ENCODE assay signal across 16 cellular contexts in the genomic region with DNA sequence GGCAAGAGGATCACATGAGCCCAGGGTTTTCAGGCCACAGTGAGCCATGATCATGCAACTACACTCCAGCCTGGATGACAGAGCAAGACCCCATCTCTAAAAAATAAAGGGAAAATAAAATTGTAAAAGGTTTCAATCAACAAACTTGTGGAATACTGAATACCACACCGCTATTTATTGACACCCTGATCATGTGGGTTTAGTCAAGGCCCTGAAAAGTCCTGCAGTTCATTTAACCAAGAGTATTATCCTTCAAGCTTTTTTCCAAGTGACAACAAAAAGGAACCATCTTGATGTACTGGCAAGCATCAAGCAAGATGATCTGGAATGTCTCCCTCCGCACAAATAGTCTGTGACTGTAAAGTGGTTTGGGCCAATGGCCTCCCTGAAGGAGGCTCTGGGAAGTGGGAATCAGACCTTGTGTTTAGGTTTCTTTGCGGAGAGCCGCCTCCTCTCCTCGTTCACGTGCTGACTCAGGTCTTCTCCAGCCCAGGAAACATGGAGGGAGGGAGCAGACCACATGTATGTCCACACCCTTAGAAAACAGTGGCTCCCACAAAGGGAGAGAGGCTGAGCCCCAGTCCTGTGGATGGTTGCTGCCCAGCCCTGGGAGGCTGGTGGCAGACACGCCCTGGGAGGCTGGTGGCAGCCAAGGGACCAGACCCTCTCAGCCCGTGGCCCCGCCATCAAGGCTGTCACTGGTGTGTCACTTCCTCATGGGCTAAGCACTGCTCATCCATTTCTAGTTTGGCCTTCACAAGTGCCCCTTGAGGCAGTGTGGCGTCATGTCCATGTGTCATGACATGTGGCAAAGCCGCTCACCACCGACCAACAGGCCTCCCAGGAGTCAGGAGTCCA.
"Had no signal": no experiment of that assay in that cellular context is flagged by ENCODE, and none has a peak within 500 bp of the region (broad histone marks: within the 10 kb centered on the region; RNA-seq: fewer than 3 reads in every experiment).

No MANE protein-coding gene starts in this region.

- H3K79me2 ChIP-seq: parathyroid adenoma had no signal

- H3K27ac Mint-ChIP-seq: activated naive CD4-positive, alpha-beta T cell treated with anti-CD3 and anti-CD28 coated beads for 36 hours; activated T-helper 17 cell treated with anti-CD3 and anti-CD28 coated beads, Interleukin-2, amount 50 U/mL, for 72 hours; T-cell had no signal

- H3K9me3 ChIP-seq: adrenal gland, body of pancreas had no signal

- H3K9ac ChIP-seq: parathyroid adenoma had no signal

- H3K27ac ChIP-seq: adrenal gland, body of pancreas, coronary artery, parathyroid adenoma, tibial nerve, WERI-Rb-1 had no signal

- H3K4me1 ChIP-seq: adrenal gland had no signal

- H3K4me3 ChIP-seq: adrenal gland, body of pancreas, coronary artery, tibial nerve had no signal

- H2AFZ ChIP-seq: parathyroid adenoma had no signal

- H3K36me3 Mint-ChIP-seq: mesothelial cell of epicardium, T-cell had no signal

- H3K36me3 ChIP-seq: adrenal gland, tibial nerve, WERI-Rb-1 had no signal

- DNase-seq: activated CD4-positive, alpha-beta T cell treated with anti-CD3 and anti-CD28 coated beads for 4 hours; activated naive CD4-positive, alpha-beta T cell treated with anti-CD3 and anti-CD28 coated beads for 36 hours; activated T-cell treated with anti-CD3 and anti-CD28 coated beads for 4 hours; adrenal gland; body of pancreas; central memory CD4-positive, alpha-beta T cell; effector CD8-positive, alpha-beta T cell; retina; T-cell; T1000; WERI-Rb-1 had no signal

- H3K4me3 Mint-ChIP-seq: activated naive CD4-positive, alpha-beta T cell treated with anti-CD3 and anti-CD28 coated beads for 36 hours; activated T-helper 17 cell treated with anti-CD3 and anti-CD28 coated beads, Interleukin-2, amount 50 U/mL, for 72 hours; mesothelial cell of epicardium; T-cell had no signal

- ATAC-seq: activated T-helper 17 cell treated with anti-CD3 and anti-CD28 coated beads, Interleukin-2, amount 50 U/mL, for 72 hours; body of pancreas; T-cell had no signal

- H3K27me3 ChIP-seq: adrenal gland, body of pancreas had no signal
